10 cellular contexts compared by ENCODE assay signal in the genomic region with DNA sequence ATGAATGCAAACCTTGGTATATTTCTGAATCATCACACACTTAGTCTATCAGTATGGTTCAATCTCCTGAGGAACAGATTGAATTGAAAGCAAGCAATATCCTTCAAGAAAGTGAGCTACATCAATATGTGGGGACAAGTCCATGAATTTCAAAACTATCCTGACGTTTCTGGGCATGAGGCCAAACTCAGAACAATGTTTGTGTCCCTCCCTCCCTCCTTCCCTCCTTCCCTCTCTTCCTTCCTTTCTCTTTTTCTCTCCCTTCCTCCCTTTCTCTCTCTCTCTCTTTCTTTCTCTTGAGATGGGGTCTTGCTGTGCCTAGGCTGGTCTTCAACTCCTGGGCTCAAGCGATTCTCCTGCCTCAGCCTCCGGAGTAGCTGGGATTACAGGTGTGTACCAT. TPM values are rescaled to one million over a fixed set of nuclear protein-coding genes. Genes with fewer than 3 reads are reported as not detected.
DNase-seq lines count a peak whose midpoint lies in the region; ATAC-seq, FAIRE-seq and TF ChIP-seq lines count a peak whose summit lies in the region.
"Had no signal": no experiment of that assay in that cellular context is flagged by ENCODE, and none has a peak within 500 bp of the region (broad histone marks: within the 10 kb centered on the region; RNA-seq: fewer than 3 reads in every experiment).

No MANE protein-coding gene starts in this region.

- POLR2A ChIA-PET in A549 (lab: Yijun Ruan, JAX), result interaction anchor here (1.6 to 1.8 kb wide), 2 partner anchors 8 to 27 kb away, joined by 18 to 21 read pairs; partner anchors contain the start of gene SYNCRIP

- TF ChIP-seq EP300 in A549 (IDR thresholded peaks at IDR 0.05), result no peak
- TF ChIP-seq EP300 in tibial nerve (IDR thresholded peaks at IDR 0.05), result no peak

- TF ChIP-seq CTCF in A549 (IDR thresholded peaks at IDR 0.05) (no peak), tibial nerve (IDR thresholded peaks at IDR 0.05) (no peak)

- no peak for FAIRE-seq in A549 (lab: Jason Lieb, UNC)

- H3K27ac ChIP-seq in A549, result no peak overlapping the region
- peak overlapping the region in 1 of 4 donors; percentile 30 for H3K27ac ChIP-seq in tibial nerve
- H3K27ac ChIP-seq: suprapubic skin had no signal

- no peak for TF ChIP-seq POLR2A in A549 (IDR thresholded peaks at IDR 0.05; ENCODE audit: low read length)
- TF ChIP-seq POLR2A in tibial nerve (IDR thresholded peaks at IDR 0.05), result no peak

- H3K36me3 ChIP-seq in tibial nerve, result peaks cover 0 to 32% (median 0%) of the 10 kb centered on the region in 3 donors

- H3K4me1 ChIP-seq in A549, result peaks cover 33% of the 10 kb centered on the region; the same call in 2 of the 3 replicates
- peaks cover 0 to 47% (median 18%) of the 10 kb centered on the region in 4 donors for H3K4me1 ChIP-seq in tibial nerve

- no peak overlapping the region for H3K4me3 Mint-ChIP-seq in T-helper 17 cell

- no peak overlapping the region for H3K4me2 ChIP-seq in A549

- no peaks in the 10 kb centered on the region for H3K27me3 ChIP-seq in tibial nerve
- H3K27me3 ChIP-seq: suprapubic skin had no signal

- H3K27me3 Mint-ChIP-seq in T-helper 17 cell, result no peaks in the 10 kb centered on the region

- no peak for TF ChIP-seq RAD21 in A549 (conservative IDR thresholded peaks at IDR 0.05 in 1 of 2, IDR thresholded peaks at IDR 0.05 in 1 of 2)

- ATAC-seq in A549 (peak; percentile 7 to 15; a peak in 3 of 6 replicates), GM21515 (IDR thresholded peaks at IDR 0.05; ENCODE audit: unreplicated experiment) (peak; percentile 5), T-helper 17 cell (no peak), GM21737 (IDR thresholded peaks at IDR 0.05; ENCODE audit: unreplicated experiment) (no peak)

- DNase-seq in A549 (ENCODE audit: low read depth in 1 of 2, low spot score in 1 of 2), result no peak
- DNase-seq in T-helper 17 cell, result no peak
- peak; percentile 70 for DNase-seq in fibroblast of peridontal ligament (ENCODE audit: extremely low read depth)
- DNase-seq in HPDE6-E6E7 (ENCODE audit: extremely low spot score), result no peak
- no peak for DNase-seq in tibial nerve (ENCODE audit: low spot score in 2 of 2)
- DNase-seq in NCI-H774 (lab: John Stamatoyannopoulos, UW), result no peak
- DNase-seq: anterior cingulate cortex had no signal

- peaks cover 1% of the 10 kb centered on the region for H3K36me3 Mint-ChIP-seq in T-helper 17 cell (ENCODE audit: low read depth)

- H3K9me3 ChIP-seq in A549, result no peaks in the 10 kb centered on the region
- H3K9me3 ChIP-seq in T-helper 17 cell (ENCODE audit: control insufficient read depth, low read length, poor library complexity, severe bottlenecking), result no peaks in the 10 kb centered on the region
- H3K9me3 ChIP-seq in tibial nerve, result peaks cover 0 to 4% (median 0%) of the 10 kb centered on the region in 4 donors
- H3K9me3 ChIP-seq: suprapubic skin had no signal

- H3K4me1 Mint-ChIP-seq in T-helper 17 cell, result peaks cover 48% of the 10 kb centered on the region

- WGBS in A549 (ENCODE audit: missing lambda C conversion rate), result 63% methylated on average over 3 of the region's 3 CpGs
- WGBS in tibial nerve, 2 donors, result 61 to 67% methylated on average over 3 of the region's 3 CpGs

- H3K27ac Mint-ChIP-seq in T-helper 17 cell, result peak overlapping the region; percentile 99

- CTCF ChIA-PET in A549 (lab: Yijun Ruan, JAX), result no interaction called here

- no peak overlapping the region for H3K4me3 ChIP-seq in A549
- no peak overlapping the region for H3K4me3 ChIP-seq in tibial nerve
- H3K4me3 ChIP-seq: suprapubic skin had no signal

TF ChIP-seq in A549, 52 proteins besides CTCF, POLR2A, EP300 and RAD21:
- no peak for TF ChIP-seq POLR2AphosphoS2 (conservative IDR thresholded peaks at IDR 0.05; ENCODE audit: low read length)
- TF ChIP-seq USF2 (IDR thresholded peaks at IDR 0.05), result no peak
- TF ChIP-seq HOXB13 (CRISPR knock-in tag; IDR thresholded peaks at IDR 0.05; ENCODE audit: low read depth), result no peak
- no peak for TF ChIP-seq CHD4 (IDR thresholded peaks at IDR 0.05; ENCODE audit: borderline replicate concordance)
- TF ChIP-seq HOXA7 (CRISPR knock-in tag; IDR thresholded peaks at IDR 0.05), result no peak
- TF ChIP-seq SMC3 (IDR thresholded peaks at IDR 0.05), result no peak
- no peak for TF ChIP-seq E2F6 (IDR thresholded peaks at IDR 0.05; ENCODE audit: borderline replicate concordance, low read depth)
- TF ChIP-seq HOXB5 (CRISPR knock-in tag; IDR thresholded peaks at IDR 0.05), result no peak
- TF ChIP-seq ELK1 (IDR thresholded peaks at IDR 0.05; ENCODE audit: low read depth, low read length), result no peak
- TF ChIP-seq ESRRA (IDR thresholded peaks at IDR 0.05; ENCODE audit: borderline replicate concordance, low read length), result no peak
- no peak for TF ChIP-seq GATA3 (IDR thresholded peaks at IDR 0.05; ENCODE audit: borderline replicate concordance)
- TF ChIP-seq EHF (CRISPR knock-in tag; IDR thresholded peaks at IDR 0.05), result no peak
- TF ChIP-seq MAFK (IDR thresholded peaks at IDR 0.05; ENCODE audit: partially characterized antibody), result no peak

RNA-seq across cellular contexts. Expression of gene SYNCRIP, which starts 27.9 kb away (rescaled TPM):
- polyA plus RNA-seq in A549 (2011; rRNA removed), result 47.5 and 60.6 TPM in 2 replicates
- polyA plus RNA-seq in A549 (2012; cell fraction: cytosol; rRNA removed), result 14.7 and 15.2 TPM in 2 replicates
- 8.4 and 18.8 TPM in 2 replicates for polyA plus RNA-seq in A549 (2012; cell fraction: nucleus; rRNA removed)
- polyA plus RNA-seq in A549 (2017; fragmentation: RNase III; extraction: RNeasy Plus Mini Kit Qiagen cat#74134 plus additional on column Dnase treatment), result 100 to 108 TPM (median 102 TPM) in 3 replicates
- 14.1 and 18.4 TPM in 2 replicates for polyA minus RNA-seq in A549 (2011; rRNA and poly(A)+ RNA removed)
- total RNA-seq in T-helper 17 cell, result 10 to 100 TPM; 70.9 to 79.1 TPM
- 10 to 100 TPM; 51.5 to 64.7 (median 53.2) TPM for total RNA-seq in tibial nerve

Comparison
In these comparisons a context has a peak if more than half of its experiments do, and no peak if none do; other contexts are left out.
1. ATAC-seq: peak in A549 (2 of 2) and GM21515 (single experiment); none in T-helper 17 cell (single experiment) and GM21737 (single experiment).